In genomic region chr7:43575506-43575905, GRCh38 we compare ENCODE assay signal across 28 cellular contexts.
"Had no signal": no experiment of that assay in that cellular context is flagged by ENCODE, and none has a peak within 500 bp of the region (broad histone marks: within the 10 kb centered on the region; RNA-seq: fewer than 3 reads in every experiment).

No MANE protein-coding gene starts in this region.

- H3K36me3 ChIP-seq: brain microvascular endothelial cell, esophagus squamous epithelium had no signal

- FAIRE-seq: astrocyte, bronchial epithelial cell, colon, endothelial cell of umbilical vein had no signal

- H3K4me3 ChIP-seq: esophagus squamous epithelium had no signal

- H3K27me3 ChIP-seq: brain microvascular endothelial cell, esophagus squamous epithelium had no signal

- DNase-seq: activated CD4-positive, alpha-beta memory T cell treated with anti-CD3 and anti-CD28 coated beads, Interleukin-2, amount 10 ng/mL, durations not matched to agents 7 days and 5 days; activated CD4-positive, alpha-beta T cell treated with anti-CD3 and anti-CD28 coated beads for 1 hour; activated CD4-positive, alpha-beta T cell treated with anti-CD3 and anti-CD28 coated beads for 4 hours; activated CD4-positive, alpha-beta T cell treated with anti-CD3 and anti-CD28 coated beads, Interleukin-2, amount 10 ng/mL, durations not matched to agents 7 days and 5 days; activated CD4-positive, alpha-beta T cell treated with anti-CD3 and anti-CD28 coated beads, Interleukin-2, amount 50 U/mL, for 4 hours; activated CD8-positive, alpha-beta memory T cell treated with anti-CD3 and anti-CD28 coated beads, Interleukin-2, amount 50 U/mL, for 48 hours; activated gamma-delta T cell; activated naive CD4-positive, alpha-beta T cell treated with anti-CD3 and anti-CD28 coated beads, Interleukin-2, amount 50 U/mL, for 16 hours; activated naive CD4-positive, alpha-beta T cell treated with Interleukin-2 at 50 U/mL for 16 hours; activated T-cell treated with anti-CD3 and anti-CD28 coated beads for 4 hours; activated T-cell treated with anti-CD3 and anti-CD28 coated beads, Interleukin-2, amount 50 U/mL, for 24 hours; activated T-cell treated with anti-CD3 and anti-CD28 coated beads, Interleukin-2, amount 50 U/mL, for 72 hours; amniotic stem cell; anterior cingulate cortex; brain microvascular endothelial cell; cortex of kidney; dermis blood vessel endothelial cell; effector CD4-positive, alpha-beta T cell; effector memory CD8-positive, alpha-beta T cell; esophagus squamous epithelium; foreskin melanocyte; head of caudate nucleus; T-helper 2 cell had no signal

- ATAC-seq: activated T-cell treated with anti-CD3 and anti-CD28 coated beads, Interleukin-2, amount 50 U/mL, for 72 hours; effector memory CD8-positive, alpha-beta T cell had no signal

- H3K9me3 ChIP-seq: esophagus squamous epithelium had no signal

- H3K27ac ChIP-seq: brain microvascular endothelial cell, epithelial cell of prostate, esophagus squamous epithelium had no signal
